36 cellular contexts compared by ENCODE assay signal in the genomic region with DNA sequence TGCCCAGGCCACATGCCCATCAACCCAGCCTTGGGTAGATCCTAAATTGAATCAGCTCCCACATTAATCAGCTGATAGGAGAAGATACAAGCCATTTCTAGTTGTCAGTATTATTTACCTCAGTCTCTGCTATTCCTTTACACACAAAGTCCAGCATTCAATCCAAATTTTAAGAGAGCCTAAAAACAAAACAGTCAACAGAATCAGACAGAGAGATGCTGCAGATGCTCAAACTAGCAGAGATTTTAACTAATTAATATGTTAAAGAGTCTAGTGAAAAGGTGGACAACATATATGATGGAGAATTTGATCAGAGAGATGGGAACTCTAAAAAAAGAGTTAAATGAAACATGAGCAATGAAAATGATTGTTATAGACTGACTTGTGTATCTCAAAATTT.
"Had no signal": no experiment of that assay in that cellular context is flagged by ENCODE, and none has a peak within 500 bp of the region (broad histone marks: within the 10 kb centered on the region; RNA-seq: fewer than 3 reads in every experiment).

No MANE protein-coding gene starts in this region.

- H3K36me3 ChIP-seq: adrenal gland, ascending aorta, brain microvascular endothelial cell, breast epithelium, cardiac muscle cell had no signal

- ATAC-seq: activated naive CD4-positive, alpha-beta T cell treated with anti-CD3 and anti-CD28 coated beads, Interleukin-2, amount 50 U/mL, for 72 hours; activated naive CD8-positive, alpha-beta T cell treated with anti-CD3 and anti-CD28 coated beads, Interleukin-2, amount 50 U/mL, for 24 hours; activated T-cell treated with anti-CD3 and anti-CD28 coated beads, Interleukin-2, amount 50 U/mL, for 4 hours; activated T-helper 17 cell treated with anti-CD3 and anti-CD28 coated beads, Interleukin-2, amount 50 U/mL, for 72 hours; body of pancreas had no signal

- H3K4me3 ChIP-seq: adrenal gland, ascending aorta, body of pancreas, breast epithelium, cardiac muscle cell had no signal

- H3K27me3 Mint-ChIP-seq: activated naive CD4-positive, alpha-beta T cell treated with anti-CD3 and anti-CD28 coated beads, Interleukin-2, amount 50 U/mL, for 24 hours; activated naive CD8-positive, alpha-beta T cell; activated naive CD8-positive, alpha-beta T cell treated with anti-CD3 and anti-CD28 coated beads for 36 hours; activated T-cell treated with anti-CD3 and anti-CD28 coated beads, Interleukin-2, amount 50 U/mL, for 24 hours; activated T-helper 17 cell treated with anti-CD3 and anti-CD28 coated beads, Interleukin-2, amount 50 U/mL, for 72 hours had no signal

- DNase-seq: activated effector memory CD4-positive, alpha-beta T cell treated with anti-CD3 and anti-CD28 coated beads, Interleukin-2, amount 50 U/mL, for 16 hours; activated effector memory CD4-positive, alpha-beta T cell treated with Interleukin-2 at 50 U/mL for 16 hours; activated gamma-delta T cell; activated gamma-delta T cell treated with Interleukin-2 at 50 U/mL for 16 hours; activated naive CD4-positive, alpha-beta T cell; activated naive CD4-positive, alpha-beta T cell treated with anti-CD3 and anti-CD28 coated beads for 36 hours; activated naive CD4-positive, alpha-beta T cell treated with anti-CD3 and anti-CD28 coated beads, Interleukin-2, amount 10 ng/mL, durations not matched to agents 7 days and 5 days; activated naive CD4-positive, alpha-beta T cell treated with anti-CD3 and anti-CD28 coated beads, Interleukin-2, amount 50 U/mL, for 16 hours; activated naive CD4-positive, alpha-beta T cell treated with Interleukin-2 at 50 U/mL for 16 hours; activated naive CD8-positive, alpha-beta T cell treated with anti-CD3 and anti-CD28 coated beads for 36 hours; activated naive CD8-positive, alpha-beta T cell treated with anti-CD3 and anti-CD28 coated beads, Interleukin-2, amount 10 ng/mL, durations not matched to agents 7 days and 5 days; activated naive CD8-positive, alpha-beta T cell treated with anti-CD3 and anti-CD28 coated beads, Interleukin-2, amount 50 U/mL, for 24 hours; activated T-cell treated with anti-CD3 and anti-CD28 coated beads, Interleukin-2, amount 50 U/mL, for 24 hours; activated T-cell treated with anti-CD3 and anti-CD28 coated beads, Interleukin-2, amount 50 U/mL, for 4 hours; activated T-cell treated with anti-CD3 and anti-CD28 coated beads, Interleukin-2, amount 50 U/mL, for 48 hours; adrenal gland; amniotic stem cell; amygdala; anterior cingulate cortex; aorta; body of pancreas; brain microvascular endothelial cell; caudate nucleus; central memory CD4-positive, alpha-beta T cell; cerebellar nuclear complex had no signal

- H3K27ac ChIP-seq: adrenal gland, ascending aorta, body of pancreas, brain microvascular endothelial cell, breast epithelium, cardiac muscle cell had no signal

- H3K27ac Mint-ChIP-seq: activated naive CD4-positive, alpha-beta T cell treated with anti-CD3 and anti-CD28 coated beads for 36 hours; activated naive CD4-positive, alpha-beta T cell treated with anti-CD3 and anti-CD28 coated beads, Interleukin-2, amount 10 ng/mL, durations not matched to agents 7 days and 5 days; activated naive CD4-positive, alpha-beta T cell treated with anti-CD3 and anti-CD28 coated beads, Interleukin-2, amount 50 U/mL, for 24 hours; activated naive CD4-positive, alpha-beta T cell treated with anti-CD3 and anti-CD28 coated beads, Interleukin-2, amount 50 U/mL, for 72 hours; activated naive CD8-positive, alpha-beta T cell; activated naive CD8-positive, alpha-beta T cell treated with anti-CD3 and anti-CD28 coated beads for 36 hours; activated naive CD8-positive, alpha-beta T cell treated with anti-CD3 and anti-CD28 coated beads, Interleukin-2, amount 10 ng/mL, durations not matched to agents 7 days and 5 days; activated naive CD8-positive, alpha-beta T cell treated with anti-CD3 and anti-CD28 coated beads, Interleukin-2, amount 50 U/mL, for 24 hours; activated T-cell treated with anti-CD3 and anti-CD28 coated beads, Interleukin-2, amount 50 U/mL, for 24 hours; activated T-helper 1 cell treated with anti-CD3 and anti-CD28 coated beads, Interleukin-12 subunit alpha, Interleukin-12 subunit beta, Interleukin-2, Interleukin-4 antibody, amounts not matched to agents 30 ng/mL and 10 ng/mL and 1 ng/mL, durations not matched to agents 14 hours and 24 hours and 36 hours; activated T-helper 17 cell treated with anti-CD3 and anti-CD28 coated beads, Interleukin-2, amount 50 U/mL, for 72 hours; activated T-helper 2 cell treated with anti-CD3 and anti-CD28 coated beads, Interferon-gamma antibody, Interleukin-2, Interleukin-4, amounts not matched to agents 10 μg/mL and 5 μg/mL and 100 μg/mL, durations not matched to agents 14 hours and 24 hours and 36 hours; brain had no signal

- H3K9me3 ChIP-seq: body of pancreas had no signal

- H3K4me1 ChIP-seq: adrenal gland, ascending aorta, body of pancreas, breast epithelium had no signal

- H3K36me3 Mint-ChIP-seq: brain had no signal

- H3K4me3 Mint-ChIP-seq: activated naive CD4-positive, alpha-beta T cell treated with anti-CD3 and anti-CD28 coated beads for 36 hours; activated naive CD4-positive, alpha-beta T cell treated with anti-CD3 and anti-CD28 coated beads, Interleukin-2, amount 10 ng/mL, durations not matched to agents 7 days and 5 days; activated naive CD4-positive, alpha-beta T cell treated with anti-CD3 and anti-CD28 coated beads, Interleukin-2, amount 50 U/mL, for 24 hours; activated naive CD8-positive, alpha-beta T cell; activated naive CD8-positive, alpha-beta T cell treated with anti-CD3 and anti-CD28 coated beads for 36 hours; activated naive CD8-positive, alpha-beta T cell treated with anti-CD3 and anti-CD28 coated beads, Interleukin-2, amount 10 ng/mL, durations not matched to agents 7 days and 5 days; activated naive CD8-positive, alpha-beta T cell treated with anti-CD3 and anti-CD28 coated beads, Interleukin-2, amount 50 U/mL, for 24 hours; activated T-cell treated with anti-CD3 and anti-CD28 coated beads, Interleukin-2, amount 50 U/mL, for 24 hours; activated T-cell treated with anti-CD3 and anti-CD28 coated beads, Interleukin-2, amount 50 U/mL, for 4 hours; activated T-helper 1 cell treated with anti-CD3 and anti-CD28 coated beads, Interleukin-12 subunit alpha, Interleukin-12 subunit beta, Interleukin-2, Interleukin-4 antibody, amounts not matched to agents 30 ng/mL and 10 ng/mL and 1 ng/mL, durations not matched to agents 14 hours and 24 hours and 36 hours; activated T-helper 17 cell treated with anti-CD3 and anti-CD28 coated beads, Interleukin-2, amount 50 U/mL, for 72 hours; brain; central memory CD8-positive, alpha-beta T cell had no signal

- H3K27me3 ChIP-seq: adrenal gland, ascending aorta, body of pancreas, brain microvascular endothelial cell, breast epithelium, cardiac muscle cell had no signal
